In the genomic region with DNA sequence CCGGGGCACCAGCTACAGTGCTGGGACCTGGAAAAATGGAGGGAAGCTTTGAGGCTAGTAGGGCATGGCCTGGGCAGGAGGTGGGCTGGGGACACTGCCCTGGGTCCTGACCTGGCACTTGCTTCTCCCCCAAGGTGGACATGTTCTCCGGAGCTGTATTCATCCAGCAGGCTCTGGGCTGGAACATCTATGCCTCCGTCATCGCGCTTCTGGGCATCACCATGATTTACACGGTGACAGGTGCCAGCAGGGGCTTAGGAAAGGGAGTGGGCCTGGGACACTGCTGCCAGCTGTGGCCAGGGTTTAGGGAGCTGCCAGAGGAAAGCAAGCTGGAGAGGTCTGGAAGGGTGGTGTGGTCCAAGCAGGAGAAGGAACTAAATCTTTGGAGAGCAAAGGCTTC, we compare ENCODE assay signal across 27 cellular contexts. TPM values are rescaled to one million over a fixed set of nuclear protein-coding genes. Genes with fewer than 3 reads are reported as not detected.
A peak's percentile ranks its signal among the peaks of the same experiment; 100 is the strongest.
DNase-seq lines count a peak whose midpoint lies in the region; ATAC-seq and TF ChIP-seq lines count a peak whose summit lies in the region.
"Had no signal": no experiment of that assay in that cellular context is flagged by ENCODE, and none has a peak within 500 bp of the region (broad histone marks: within the 10 kb centered on the region; RNA-seq: fewer than 3 reads in every experiment).

No MANE protein-coding gene starts in this region.

- no peak for TF ChIP-seq CTCF in transverse colon (IDR thresholded peaks at IDR 0.05)

- H3K4me3 Mint-ChIP-seq in activated naive CD4-positive, alpha-beta T cell treated with anti-CD3 and anti-CD28 coated beads, Interleukin-2, amount 10 ng/mL, durations not matched to agents 7 days and 5 days: peak overlapping the region; percentile 44
- H3K4me3 Mint-ChIP-seq in T-helper 17 cell (peak overlapping the region; percentile 94), memory B cell (peak overlapping the region; percentile 15)
- peak overlapping the region; percentile 29 for H3K4me3 Mint-ChIP-seq in stimulated activated memory B cell treated with anti-CD40 and anti-IgM and Interleukin-4, amounts not matched to agents 10 μg/mL and 1 μg/mL and 100 μg/mL, for 72 hours
- H3K4me3 Mint-ChIP-seq: activated CD8-positive, alpha-beta T cell treated with anti-CD3 and anti-CD28 coated beads for 36 hours; activated naive CD4-positive, alpha-beta T cell treated with anti-CD3 and anti-CD28 coated beads for 36 hours had no signal

- H3K9me3 Mint-ChIP-seq in activated naive CD4-positive, alpha-beta T cell treated with anti-CD3 and anti-CD28 coated beads, Interleukin-2, amount 10 ng/mL, durations not matched to agents 7 days and 5 days: no peaks in the 10 kb centered on the region
- H3K9me3 Mint-ChIP-seq in memory B cell: no peaks in the 10 kb centered on the region
- no peaks in the 10 kb centered on the region for H3K9me3 Mint-ChIP-seq in stimulated activated memory B cell treated with anti-CD40 and anti-IgM and Interleukin-4, amounts not matched to agents 10 μg/mL and 1 μg/mL and 100 μg/mL, for 72 hours
- H3K9me3 Mint-ChIP-seq: activated CD8-positive, alpha-beta T cell treated with anti-CD3 and anti-CD28 coated beads for 36 hours; activated naive CD4-positive, alpha-beta T cell treated with anti-CD3 and anti-CD28 coated beads for 36 hours had no signal

- ATAC-seq in T-helper 17 cell (no peak), memory B cell (ENCODE audit: low read depth) (no peak), GM21528 (IDR thresholded peaks at IDR 0.05; ENCODE audit: low FRiP score, unreplicated experiment) (no peak)
- no peak for ATAC-seq in stimulated activated memory B cell treated with anti-CD40 and anti-IgM and Interleukin-4, amounts not matched to agents 10 μg/mL and 1 μg/mL and 100 μg/mL, for 72 hours
- ATAC-seq: activated CD8-positive, alpha-beta T cell treated with anti-CD3 and anti-CD28 coated beads for 36 hours; Panc1 had no signal

- DNase-seq in activated naive CD4-positive, alpha-beta T cell treated with anti-CD3 and anti-CD28 coated beads, Interleukin-2, amount 10 ng/mL, durations not matched to agents 7 days and 5 days: no peak
- no peak for DNase-seq in activated naive CD4-positive, alpha-beta T cell treated with Interleukin-2 at 50 U/mL for 16 hours
- DNase-seq in T-helper 17 cell (no peak), memory B cell (ENCODE audit: low spot score in 2 of 2) (no peak), NCI-H2107 treated with DMSO at 0.1 percent for 48 hours (lab: John Stamatoyannopoulos, UW; ENCODE audit: unreplicated experiment) (no peak), transverse colon (no peak)
- DNase-seq: activated CD4-positive, CD25-positive, alpha-beta regulatory T cell; activated CD8-positive, alpha-beta T cell treated with anti-CD3 and anti-CD28 coated beads for 36 hours; activated naive CD4-positive, alpha-beta T cell treated with anti-CD3 and anti-CD28 coated beads for 36 hours; C1 segment of cervical spinal cord; foreskin fibroblast; GDM1; hypothalamus; NCI-H1092; NCI-H2029; NCI-H345; stimulated activated CD4-positive, alpha-beta T cell treated with anti-CD3 and anti-CD28 coated beads, Interleukin-12 subunit alpha, Interleukin-12 subunit beta, amount 100 ng/mL, for 4 hours; T1000 had no signal

- peak overlapping the region; percentile 50 for H3K27ac Mint-ChIP-seq in activated naive CD4-positive, alpha-beta T cell treated with anti-CD3 and anti-CD28 coated beads, Interleukin-2, amount 10 ng/mL, durations not matched to agents 7 days and 5 days
- H3K27ac Mint-ChIP-seq in T-helper 17 cell (no peak overlapping the region), memory B cell (no peak overlapping the region)
- H3K27ac Mint-ChIP-seq in stimulated activated memory B cell treated with anti-CD40 and anti-IgM and Interleukin-4, amounts not matched to agents 10 μg/mL and 1 μg/mL and 100 μg/mL, for 72 hours: no peak overlapping the region
- H3K27ac Mint-ChIP-seq: activated CD8-positive, alpha-beta T cell treated with anti-CD3 and anti-CD28 coated beads for 36 hours; activated naive CD4-positive, alpha-beta T cell treated with anti-CD3 and anti-CD28 coated beads for 36 hours had no signal

- CTCF ChIA-PET in activated naive CD4-positive, alpha-beta T cell treated with anti-CD3 and anti-CD28 coated beads, Interleukin-2, amount 10 ng/mL, durations not matched to agents 7 days and 5 days (lab: Charles Lee): interaction anchor here (0.9 kb wide), 1 partner anchor 383 kb away, joined by 3 read pairs; no protein-coding TSS in a partner anchor

- peaks cover 17% of the 10 kb centered on the region for H3K4me1 Mint-ChIP-seq in activated naive CD4-positive, alpha-beta T cell treated with anti-CD3 and anti-CD28 coated beads, Interleukin-2, amount 10 ng/mL, durations not matched to agents 7 days and 5 days
- H3K4me1 Mint-ChIP-seq in T-helper 17 cell (peaks cover 10% of the 10 kb centered on the region), memory B cell (peaks cover 3% of the 10 kb centered on the region)
- peaks cover 9% of the 10 kb centered on the region for H3K4me1 Mint-ChIP-seq in stimulated activated memory B cell treated with anti-CD40 and anti-IgM and Interleukin-4, amounts not matched to agents 10 μg/mL and 1 μg/mL and 100 μg/mL, for 72 hours

- WGBS in transverse colon (ENCODE audit: low coverage in 1 of 2), 2 donors: 94% methylated on average over 6 of the region's 6 CpGs; no CpG with 5 or more reads in 1 of the 2 donors

- H3K27ac ChIP-seq in transverse colon: peak overlapping the region in 1 of 4 donors; percentile 37
- H3K27ac ChIP-seq: ascending aorta, ovary, right atrium auricular region, SK-N-MC had no signal

- no peaks in the 10 kb centered on the region for H3K9me3 ChIP-seq in T-helper 17 cell (ENCODE audit: control insufficient read depth, low read length, poor library complexity, severe bottlenecking)
- H3K9me3 ChIP-seq in transverse colon: no peaks in the 10 kb centered on the region
- H3K9me3 ChIP-seq: ascending aorta, ovary, right atrium auricular region had no signal

- TF ChIP-seq POLR2A in transverse colon (IDR thresholded peaks at IDR 0.05): no peak

- in situ Hi-C loops in transverse colon (cut with MboI; ENCODE audit: low pct_ligation_motif_present in 1 of 4, low pct_unique_long_range_greater_than_20kb in 1 of 4, low sequenced_read_pairs in 3 of 4): loop anchor here in 1 of 4 donors (25.0 kb wide), 1 partner anchor 99 kb away; the partner anchor contains the start of gene ITGAD

- TF ChIP-seq EP300 in transverse colon (IDR thresholded peaks at IDR 0.05; ENCODE audit: low read depth): no peak

- peaks cover 4 to 30% (median 18%) of the 10 kb centered on the region in 4 donors for H3K4me1 ChIP-seq in transverse colon

- H3K4me3 ChIP-seq in transverse colon: no peak overlapping the region
- H3K4me3 ChIP-seq: ascending aorta, ovary, right atrium auricular region, SK-N-MC had no signal

- H3K36me3 Mint-ChIP-seq in activated naive CD4-positive, alpha-beta T cell treated with anti-CD3 and anti-CD28 coated beads, Interleukin-2, amount 10 ng/mL, durations not matched to agents 7 days and 5 days: no peaks in the 10 kb centered on the region
- peaks cover 3% of the 10 kb centered on the region for H3K36me3 Mint-ChIP-seq in T-helper 17 cell (ENCODE audit: low read depth)
- peaks cover 3% of the 10 kb centered on the region for H3K36me3 Mint-ChIP-seq in memory B cell
- H3K36me3 Mint-ChIP-seq in stimulated activated memory B cell treated with anti-CD40 and anti-IgM and Interleukin-4, amounts not matched to agents 10 μg/mL and 1 μg/mL and 100 μg/mL, for 72 hours: peaks cover 14% of the 10 kb centered on the region

- H3K27me3 Mint-ChIP-seq in activated naive CD4-positive, alpha-beta T cell treated with anti-CD3 and anti-CD28 coated beads, Interleukin-2, amount 10 ng/mL, durations not matched to agents 7 days and 5 days: peaks cover 64% of the 10 kb centered on the region
- H3K27me3 Mint-ChIP-seq in T-helper 17 cell (no peaks in the 10 kb centered on the region), memory B cell (peaks cover 7% of the 10 kb centered on the region)
- peaks cover 34% of the 10 kb centered on the region for H3K27me3 Mint-ChIP-seq in stimulated activated memory B cell treated with anti-CD40 and anti-IgM and Interleukin-4, amounts not matched to agents 10 μg/mL and 1 μg/mL and 100 μg/mL, for 72 hours
- H3K27me3 Mint-ChIP-seq: activated CD8-positive, alpha-beta T cell treated with anti-CD3 and anti-CD28 coated beads for 36 hours had no signal

- H3K36me3 ChIP-seq in transverse colon: no peaks in the 10 kb centered on the region
- H3K36me3 ChIP-seq: ovary, right atrium auricular region had no signal

- peaks cover 8% of the 10 kb centered on the region for H3K27me3 ChIP-seq in transverse colon
- H3K27me3 ChIP-seq: ascending aorta, ovary, right atrium auricular region had no signal

- intact Hi-C loops in transverse colon (cut with DNase I; ENCODE audit: low total_unique reads): no loop called here

RNA-seq across cellular contexts. Expression of gene SLC5A2, which starts 3.1 kb away (rescaled TPM):
- total RNA-seq in T-helper 17 cell: 1 to 10 TPM; 1.3 to 2.8 TPM
- not detected for total RNA-seq in transverse colon
- total RNA-seq: A673; activated CD8-positive, alpha-beta T cell treated with anti-CD3 and anti-CD28 coated beads for 36 hours; activated naive CD4-positive, alpha-beta T cell treated with anti-CD3 and anti-CD28 coated beads for 36 hours; epithelial cell of proximal tubule; right atrium auricular region had no signal

RNA-seq across cellular contexts. Expression of gene TGFB1I1, which starts 14.1 kb away (rescaled TPM):
- total RNA-seq in T-helper 17 cell (1 to 10 TPM in 1 of 2 donors, under 1 TPM in 1; 0.35 to 5.6 TPM), transverse colon (100 to 1,000 TPM in 1 of 4 donors, 10 to 100 TPM in 3; 43.0 to 102 (median 61.4) TPM)

RNA-seq across cellular contexts. Expression of gene RUSF1, which starts 22.2 kb away (rescaled TPM):
- 10 to 100 TPM; 56.7 to 60.7 TPM for total RNA-seq in T-helper 17 cell
- 10 to 100 TPM; 49.2 to 86.5 (median 71.3) TPM for total RNA-seq in transverse colon

RNA-seq across cellular contexts. Expression of gene ARMC5, which starts 26.7 kb away (rescaled TPM):
- total RNA-seq in T-helper 17 cell (10 to 100 TPM; 15.8 to 21.9 TPM), transverse colon (10 to 100 TPM in 1 of 4 donors, 1 to 10 TPM in 3; 3.2 to 17.6 (median 8.4) TPM)

RNA-seq across cellular contexts. Expression of gene AHSP, which starts 41.7 kb away (rescaled TPM):
- total RNA-seq in T-helper 17 cell: not detected
- not detected for total RNA-seq in transverse colon
- total RNA-seq: A673; activated CD8-positive, alpha-beta T cell treated with anti-CD3 and anti-CD28 coated beads for 36 hours; activated naive CD4-positive, alpha-beta T cell treated with anti-CD3 and anti-CD28 coated beads for 36 hours; ascending aorta; epithelial cell of proximal tubule; ovary had no signal

Comparison
In these comparisons a context has a peak if more than half of its experiments do, and no peak if none do; other contexts are left out.
1. H3K4me3 Mint-ChIP-seq: peak in every context shown above with its lines; median percentile 94 in T-helper 17 cell; 44 in activated naive CD4-positive, alpha-beta T cell treated with anti-CD3 and anti-CD28 coated beads, Interleukin-2, amount 10 ng/mL, durations not matched to agents 7 days and 5 days; 29 in stimulated activated memory B cell treated with anti-CD40 and anti-IgM and Interleukin-4, amounts not matched to agents 10 μg/mL and 1 μg/mL and 100 μg/mL, for 72 hours; 15 in memory B cell.
2. RNA of gene TGFB1I1, which starts 14.1 kb away (total RNA-seq): 43.0 to 102 TPM in transverse colon; 0.35 to 5.6 TPM in T-helper 17 cell; every median in the first group is over 4 times any median in the second.